In the genomic region with DNA sequence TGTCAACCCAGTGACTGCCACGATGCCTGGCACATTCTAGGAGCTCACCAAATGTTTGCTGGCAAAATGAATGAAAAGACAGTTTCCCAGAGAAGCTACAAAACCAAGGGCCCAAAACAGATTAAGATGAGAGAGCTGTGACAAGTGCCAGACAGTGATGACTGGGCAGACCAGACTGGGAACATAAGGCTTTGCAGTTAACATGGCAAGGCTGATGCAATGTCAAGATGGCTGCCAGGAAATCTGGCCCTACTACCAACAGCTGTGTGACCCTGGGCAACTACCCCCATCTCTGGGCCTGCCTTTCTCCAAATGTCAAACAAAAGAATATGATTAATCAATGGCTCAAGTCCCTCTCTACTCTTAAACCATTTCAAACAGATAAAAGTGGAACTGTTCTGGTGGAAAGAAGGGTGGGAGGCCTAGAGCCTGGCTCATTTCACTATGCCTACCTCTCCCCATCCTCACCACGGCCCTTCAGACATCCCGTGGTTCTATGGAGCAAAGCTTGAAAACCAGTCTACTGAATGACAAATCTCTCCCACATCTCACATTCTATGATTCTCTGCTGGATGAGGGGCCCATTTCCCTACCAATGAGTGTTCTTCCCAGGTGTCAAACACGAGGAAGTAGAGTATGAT, we compare ENCODE assay signal across 13 cellular contexts. TPM values are rescaled to one million over a fixed set of nuclear protein-coding genes. Genes with fewer than 3 reads are reported as not detected.
A peak's percentile ranks its signal among the peaks of the same experiment; 100 is the strongest.
DNase-seq lines count a peak whose midpoint lies in the region; ATAC-seq and TF ChIP-seq lines count a peak whose summit lies in the region.
"Had no signal": no experiment of that assay in that cellular context is flagged by ENCODE, and none has a peak within 500 bp of the region (broad histone marks: within the 10 kb centered on the region; RNA-seq: fewer than 3 reads in every experiment).

No MANE protein-coding gene starts in this region.

- H3K36me3 Mint-ChIP-seq in activated CD8-positive, alpha-beta T cell treated with anti-CD3 and anti-CD28 coated beads, Interleukin-2, amount 10 ng/mL, durations not matched to agents 7 days and 5 days (ENCODE audit: low read depth): peaks cover 35% of the 10 kb centered on the region
- peaks cover 20% of the 10 kb centered on the region for H3K36me3 Mint-ChIP-seq in type B pancreatic cell

- CTCF ChIA-PET in activated CD8-positive, alpha-beta T cell treated with anti-CD3 and anti-CD28 coated beads, Interleukin-2, amount 10 ng/mL, durations not matched to agents 7 days and 5 days (lab: Charles Lee): interaction anchor here (2.9 kb wide), 1 partner anchor 9 kb away, joined by 18 read pairs; no protein-coding TSS in a partner anchor

- POLR2A ChIA-PET in activated CD8-positive, alpha-beta T cell treated with anti-CD3 and anti-CD28 coated beads, Interleukin-2, amount 10 ng/mL, durations not matched to agents 7 days and 5 days (lab: Charles Lee): no interaction called here

- no peaks in the 10 kb centered on the region for H3K9me3 ChIP-seq in right cardiac atrium (ENCODE audit: control insufficient read depth, low read length)
- H3K9me3 ChIP-seq: tibial nerve had no signal

- ATAC-seq in Right ventricle myocardium superior (ENCODE audit: poor library complexity) (peak; percentile 28), right cardiac atrium (no peak), GM21515 (IDR thresholded peaks at IDR 0.05; ENCODE audit: unreplicated experiment) (no peak)
- ATAC-seq in activated CD8-positive, alpha-beta T cell treated with anti-CD3 and anti-CD28 coated beads, Interleukin-2, amount 10 ng/mL, durations not matched to agents 7 days and 5 days: no peak
- ATAC-seq: PC-3 had no signal

- H3K4me3 Mint-ChIP-seq in activated CD8-positive, alpha-beta T cell treated with anti-CD3 and anti-CD28 coated beads, Interleukin-2, amount 10 ng/mL, durations not matched to agents 7 days and 5 days: no peak overlapping the region
- no peak overlapping the region for H3K4me3 Mint-ChIP-seq in type B pancreatic cell

- peaks cover 3% of the 10 kb centered on the region for H3K4me1 ChIP-seq in right cardiac atrium (ENCODE audit: control insufficient read depth, insufficient read depth, low read length)

- peaks cover 28% of the 10 kb centered on the region for H3K4me1 Mint-ChIP-seq in activated CD8-positive, alpha-beta T cell treated with anti-CD3 and anti-CD28 coated beads, Interleukin-2, amount 10 ng/mL, durations not matched to agents 7 days and 5 days (ENCODE audit: low read depth)
- H3K4me1 Mint-ChIP-seq in type B pancreatic cell (ENCODE audit: unreplicated experiment): peaks cover 39% of the 10 kb centered on the region

- no peaks in the 10 kb centered on the region for H3K27me3 ChIP-seq in right cardiac atrium (ENCODE audit: control insufficient read depth, insufficient read depth)
- H3K27me3 ChIP-seq: tibial nerve had no signal

- no peak for DNase-seq in Right ventricle myocardium superior
- DNase-seq in right cardiac atrium: no peak
- no peak for DNase-seq in activated CD8-positive, alpha-beta T cell treated with anti-CD3 and anti-CD28 coated beads, Interleukin-2, amount 10 ng/mL, durations not matched to agents 7 days and 5 days
- peak; percentile 15 to 33 for DNase-seq in foreskin fibroblast
- DNase-seq in type B pancreatic cell (ENCODE audit: extremely low spot score, unreplicated experiment): no peak
- no peak for DNase-seq in NK-92 (lab: John Stamatoyannopoulos, UW; ENCODE audit: unreplicated experiment)
- DNase-seq in KG1 (lab: John Stamatoyannopoulos, UW): no peak
- DNase-seq: effector memory CD4-positive, alpha-beta T cell; NCI-H187; PC-3; stimulated activated CD4-positive, alpha-beta T cell treated with anti-CD3 and anti-CD28 coated beads, Interleukin-4, amount 100 ng/mL, for 4 hours had no signal

- 71% methylated on average over 4 of the region's 4 CpGs for WGBS in right cardiac atrium

- H3K4me3 ChIP-seq in right cardiac atrium (ENCODE audit: low read length) (no peak overlapping the region), foreskin fibroblast (ENCODE audit: low read depth in 1 of 2, low read length in 2 of 2) (no peak overlapping the region)
- H3K4me3 ChIP-seq: tibial nerve had no signal

- no peaks in the 10 kb centered on the region for H3K9me3 Mint-ChIP-seq in activated CD8-positive, alpha-beta T cell treated with anti-CD3 and anti-CD28 coated beads, Interleukin-2, amount 10 ng/mL, durations not matched to agents 7 days and 5 days (ENCODE audit: insufficient read depth)
- no peaks in the 10 kb centered on the region for H3K9me3 Mint-ChIP-seq in type B pancreatic cell

- H3K27ac Mint-ChIP-seq in activated CD8-positive, alpha-beta T cell treated with anti-CD3 and anti-CD28 coated beads, Interleukin-2, amount 10 ng/mL, durations not matched to agents 7 days and 5 days: peak overlapping the region; percentile 45
- H3K27ac Mint-ChIP-seq in type B pancreatic cell: peak overlapping the region; percentile 99

- intact Hi-C loops in Right ventricle myocardium superior (cut with DNase I): no loop called here
- intact Hi-C loops in right cardiac atrium (cut with DNase I): no loop called here

- H3K27ac ChIP-seq in right cardiac atrium (ENCODE audit: low read length): no peak overlapping the region
- H3K27ac ChIP-seq: tibial nerve had no signal

- no peak for TF ChIP-seq CTCF in foreskin fibroblast (IDR thresholded peaks at IDR 0.05; ENCODE audit: low read depth, low read length)
- no peak for TF ChIP-seq CTCF in type B pancreatic cell (conservative IDR thresholded peaks at IDR 0.05)

- H3K27me3 Mint-ChIP-seq in activated CD8-positive, alpha-beta T cell treated with anti-CD3 and anti-CD28 coated beads, Interleukin-2, amount 10 ng/mL, durations not matched to agents 7 days and 5 days (ENCODE audit: low read depth): no peaks in the 10 kb centered on the region
- H3K27me3 Mint-ChIP-seq in type B pancreatic cell: no peaks in the 10 kb centered on the region

RNA-seq across cellular contexts. Expression of gene AP1B1, which starts 12.8 kb away (rescaled TPM):
- total RNA-seq in Right ventricle myocardium superior (25.6 TPM), right cardiac atrium (10 to 100 TPM; 33.5 to 44.6 (median 40.3) TPM), type B pancreatic cell (ENCODE audit: low replicate concordance) (60.9 and 73.3 TPM in 2 replicates)
- 21.7 TPM for polyA plus RNA-seq in right cardiac atrium
- 10 to 100 TPM; 77.7 to 84.7 TPM for total RNA-seq in activated CD8-positive, alpha-beta T cell treated with anti-CD3 and anti-CD28 coated beads, Interleukin-2, amount 10 ng/mL, durations not matched to agents 7 days and 5 days

Comparison
In these comparisons a context has a peak if more than half of its experiments do, and no peak if none do; other contexts are left out.
1. DNase-seq: peak in foreskin fibroblast (2 of 2); none in Right ventricle myocardium superior (single experiment), right cardiac atrium (0 of 3), activated CD8-positive, alpha-beta T cell treated with anti-CD3 and anti-CD28 coated beads, Interleukin-2, amount 10 ng/mL, durations not matched to agents 7 days and 5 days (single experiment), type B pancreatic cell (single experiment), NK-92 (single experiment) and KG1 (single experiment).